22 cellular contexts compared by ENCODE assay signal in the genomic region with DNA sequence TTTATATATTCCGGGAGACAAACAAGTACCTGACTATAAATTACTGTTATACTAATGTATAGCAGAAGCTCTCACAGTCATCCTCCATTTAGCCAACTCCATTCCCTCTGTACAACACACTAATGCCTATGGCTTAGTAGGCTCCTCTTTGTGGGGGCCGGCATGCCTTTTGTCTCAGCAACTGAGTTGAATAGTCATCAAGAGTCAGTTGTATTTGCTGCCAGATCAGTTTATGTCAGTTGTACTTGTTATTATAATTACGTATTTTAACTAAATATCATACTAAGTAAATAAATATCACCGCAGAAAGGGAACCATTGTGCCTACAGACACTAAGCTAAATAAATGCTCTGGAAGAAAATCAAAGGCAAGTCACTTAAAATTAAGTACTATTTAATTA.
"Had no signal": no experiment of that assay in that cellular context is flagged by ENCODE, and none has a peak within 500 bp of the region (broad histone marks: within the 10 kb centered on the region; RNA-seq: fewer than 3 reads in every experiment).

No MANE protein-coding gene starts in this region.

- H3K27ac ChIP-seq: esophagus squamous epithelium, gastrocnemius medialis, neutrophil, parathyroid adenoma, testis, tibial artery had no signal

- H3K9me3 ChIP-seq: esophagus squamous epithelium, gastrocnemius medialis, neutrophil, testis, tibial artery had no signal

- H3K4me1 ChIP-seq: esophagus squamous epithelium, gastrocnemius medialis, parathyroid adenoma, testis, tibial artery had no signal

- H3K4me2 ChIP-seq: smooth muscle cell had no signal

- ATAC-seq: effector memory CD8-positive, alpha-beta T cell; gastrocnemius medialis; left lobe of liver; natural killer cell; sciatic nerve; stimulated activated effector memory CD8-positive, alpha-beta T cell treated with anti-CD3 and anti-CD28 coated beads, Interleukin-12 subunit alpha, Interleukin-12 subunit beta, amount 100 ng/mL, for 72 hours; stimulated activated naive CD8-positive, alpha-beta T cell treated with anti-CD3 and anti-CD28 coated beads, Interleukin-15, Interleukin-2, amounts not matched to agents 100 U/mL and 50 U/mL, for 24 hours had no signal

- H3K4me3 ChIP-seq: esophagus squamous epithelium, gastrocnemius medialis, lung, smooth muscle cell, testis, tibial artery had no signal

- H3K79me2 ChIP-seq: parathyroid adenoma had no signal

- H2AFZ ChIP-seq: parathyroid adenoma had no signal

- H3K9ac ChIP-seq: parathyroid adenoma had no signal

- DNase-seq: cortex of kidney; effector memory CD8-positive, alpha-beta T cell; erythroblast; esophagus squamous epithelium; gastrocnemius medialis; head of caudate nucleus; kidney; natural killer cell; stimulated activated CD4-positive, alpha-beta T cell treated with anti-CD3 and anti-CD28 coated beads, Interleukin-12 subunit alpha, Interleukin-12 subunit beta, amount 100 ng/mL, for 4 hours; stimulated activated CD4-positive, alpha-beta T cell treated with anti-CD3 and anti-CD28 coated beads, Interleukin-1b, Interleukin-23, amount 100 ng/mL, for 48 hours; stimulated activated CD4-positive, alpha-beta T cell treated with anti-CD3 and anti-CD28 coated beads, Interleukin-4, amount 100 ng/mL, for 1 hour; stimulated activated naive CD8-positive, alpha-beta T cell treated with anti-CD3 and anti-CD28 coated beads, Interleukin-15, Interleukin-2, amounts not matched to agents 100 U/mL and 50 U/mL, for 24 hours; substantia nigra; testis; tibial artery had no signal

- H3K27me3 ChIP-seq: esophagus squamous epithelium, gastrocnemius medialis, neutrophil, testis, tibial artery had no signal
